In genomic region chr15:87977907-87978306, GRCh38 we compare ENCODE assay signal across 9 cellular contexts.
"Had no signal": no experiment of that assay in that cellular context is flagged by ENCODE, and none has a peak within 500 bp of the region (broad histone marks: within the 10 kb centered on the region; RNA-seq: fewer than 3 reads in every experiment).

No MANE protein-coding gene starts in this region.

- H3K4me3 Mint-ChIP-seq: HFFc6 had no signal

- ATAC-seq: HCT116 had no signal

- H3K4me3 ChIP-seq: GM23248, HAP-1 had no signal

- H3K27ac Mint-ChIP-seq: HFFc6 had no signal

- H3K36me3 ChIP-seq: HAP-1 had no signal

- H3K27ac ChIP-seq: GM23248, HL-60 had no signal

- DNase-seq: GM23248, GOT3, H7, HFFc6, IMR-90, KBM-7 had no signal

- H3K4me1 ChIP-seq: HAP-1 had no signal
